8 cellular contexts compared by ENCODE assay signal in genomic region chr5:72817076-72817476, GRCh38. TPM values are rescaled to one million over a fixed set of nuclear protein-coding genes. Genes with fewer than 3 reads are reported as not detected.
DNase-seq lines count a peak whose midpoint lies in the region; ATAC-seq lines count a peak whose summit lies in the region.

No MANE protein-coding gene starts in this region.

- H3K36me3 Mint-ChIP-seq in T-helper 17 cell (ENCODE audit: low read depth) = no peaks in the 10 kb centered on the region

- peak overlapping the region; percentile 87 for H3K27ac Mint-ChIP-seq in T-helper 17 cell

- peak; percentile 55 for DNase-seq in D341Med (ENCODE audit: low spot score)
- DNase-seq in T-helper 17 cell = peak in 2 of 3 donors; percentile 8 to 11
- DNase-seq in cerebellum (ENCODE audit: low spot score) = peak; percentile 48
- peak in 3 of 4 experiments; percentile 2 to 8 (median 8) for DNase-seq in stimulated activated CD4-positive, alpha-beta T cell treated with anti-CD3 and anti-CD28 coated beads, Interleukin-1b, Interleukin-23, amount 100 ng/mL, for 24 hours (ENCODE audit: low read depth in 4 of 4, low spot score in 1 of 4)
- no peak for DNase-seq in NCI-H1105 treated with DMSO at 0.1 percent for 48 hours (lab: John Stamatoyannopoulos, UW)

- H3K27me3 Mint-ChIP-seq in T-helper 17 cell = peaks cover 9% of the 10 kb centered on the region

- ATAC-seq in GM19452 (IDR thresholded peaks at IDR 0.05; ENCODE audit: unreplicated experiment) = peak; percentile 34
- ATAC-seq in HG03460 (IDR thresholded peaks at IDR 0.05; ENCODE audit: unreplicated experiment) = peak; percentile 27
- ATAC-seq in T-helper 17 cell = peak; percentile 22

- peak overlapping the region; percentile 96 for H3K27ac ChIP-seq in layer of hippocampus (ENCODE audit: low read depth, low read length)

- no peaks in the 10 kb centered on the region for H3K9me3 ChIP-seq in T-helper 17 cell (ENCODE audit: control insufficient read depth, low read length, poor library complexity, severe bottlenecking)

- H3K4me1 Mint-ChIP-seq in T-helper 17 cell = peaks cover 15% of the 10 kb centered on the region

- peak overlapping the region; percentile 94 for H3K4me3 Mint-ChIP-seq in T-helper 17 cell

- no peaks in the 10 kb centered on the region for H3K27me3 ChIP-seq in layer of hippocampus (ENCODE audit: control insufficient read depth, insufficient read depth, low read length)

RNA-seq across cellular contexts. Expression of gene TNPO1, which starts 0.6 kb away (rescaled TPM):
- 10 to 100 TPM; 66.3 to 73.2 TPM for total RNA-seq in T-helper 17 cell
- 166 TPM for total RNA-seq in cerebellum
